In the genomic region with DNA sequence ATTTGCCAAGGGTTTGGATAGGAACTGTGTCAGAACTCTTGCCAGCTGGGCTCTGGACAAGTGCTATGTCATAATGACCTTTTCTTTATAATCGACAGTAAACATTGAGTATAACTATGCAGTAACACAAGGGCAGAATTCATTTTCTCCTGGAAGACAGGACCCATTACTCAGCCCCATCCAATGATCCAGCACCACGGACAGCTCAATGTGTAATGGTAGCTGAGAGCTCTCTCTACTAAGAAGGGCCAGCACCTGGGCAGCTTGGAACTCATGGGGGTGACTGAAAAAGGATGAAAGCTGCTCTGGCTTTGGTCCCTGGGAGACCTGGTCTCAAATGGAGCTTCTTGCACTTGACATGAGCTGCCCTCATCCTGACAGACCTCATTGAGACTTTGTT, we compare ENCODE assay signal across 13 cellular contexts.
DNase-seq lines count a peak whose midpoint lies in the region; ATAC-seq and TF ChIP-seq lines count a peak whose summit lies in the region.
"Had no signal": no experiment of that assay in that cellular context is flagged by ENCODE, and none has a peak within 500 bp of the region (broad histone marks: within the 10 kb centered on the region; RNA-seq: fewer than 3 reads in every experiment).

No MANE protein-coding gene starts in this region.

- H3K4me1 ChIP-seq in SJCRH30 (no peaks in the 10 kb centered on the region), hepatocyte (ENCODE audit: insufficient read depth) (no peaks in the 10 kb centered on the region), vagina (no peaks in the 10 kb centered on the region), heart left ventricle (peaks cover 0 to 5% (median 0%) of the 10 kb centered on the region in 12 donors)
- H3K4me1 ChIP-seq: left ventricle myocardium inferior had no signal

- H3K36me3 ChIP-seq in SJCRH30 (no peaks in the 10 kb centered on the region), hepatocyte (replicated peaks; ENCODE audit: insufficient read depth, low read depth) (no peaks in the 10 kb centered on the region), vagina (no peaks in the 10 kb centered on the region), heart left ventricle (no peaks in the 10 kb centered on the region)
- H3K36me3 ChIP-seq: left ventricle myocardium inferior had no signal

- H4K20me1 ChIP-seq in hepatocyte (ENCODE audit: insufficient read depth, poor library complexity, severe bottlenecking): no peaks in the 10 kb centered on the region

- no peaks in the 10 kb centered on the region for H3K79me2 ChIP-seq in hepatocyte

- ATAC-seq in heart left ventricle: no peak
- ATAC-seq: activated naive CD4-positive, alpha-beta T cell treated with anti-CD3 and anti-CD28 coated beads, Interleukin-2, amount 50 U/mL, for 72 hours had no signal

- H3K9me2 ChIP-seq in hepatocyte (replicated peaks; ENCODE audit: insufficient read depth): no peaks in the 10 kb centered on the region

- H3K9me3 ChIP-seq in SJCRH30 (replicated peaks) (no peaks in the 10 kb centered on the region), hepatocyte (ENCODE audit: low read depth) (no peaks in the 10 kb centered on the region), vagina (no peaks in the 10 kb centered on the region), heart left ventricle (no peaks in the 10 kb centered on the region)
- H3K9me3 ChIP-seq: left ventricle myocardium inferior had no signal

- H3K27ac ChIP-seq in SJCRH30 (no peak overlapping the region), hepatocyte (no peak overlapping the region), vagina (no peak overlapping the region), heart left ventricle (no peak overlapping the region)
- H3K27ac ChIP-seq: left ventricle myocardium inferior had no signal

- intact Hi-C loops in vagina (cut with DNase I): no loop called here
- intact Hi-C loops in heart left ventricle (cut with DNase I): no loop called here

- H3K27me3 ChIP-seq in SJCRH30 (no peaks in the 10 kb centered on the region), hepatocyte (no peaks in the 10 kb centered on the region), vagina (no peaks in the 10 kb centered on the region), heart left ventricle (no peaks in the 10 kb centered on the region)

- TF ChIP-seq POLR2A in vagina (IDR thresholded peaks at IDR 0.05) (no peak), heart left ventricle (IDR thresholded peaks at IDR 0.05) (no peak)

- H2AFZ ChIP-seq in hepatocyte: no peak overlapping the region

- WGBS in hepatocyte (ENCODE audit: low lambda C conversion rate, missing lambda C conversion rate): 41% methylated on average over 2 of the region's 2 CpGs
- 34 to 45% (median 38%) methylated on average over 2 of the region's 2 CpGs for WGBS in heart left ventricle, 4 donors

- DNase-seq in AG08396 (ENCODE audit: low spot score) (peak; percentile 5), HK-2 (ENCODE audit: unreplicated experiment) (peak; percentile 43), SJCRH30 (peak; percentile 73 to 89), hepatocyte (ENCODE audit: low spot score) (peak; percentile 26), vagina (ENCODE audit: extremely low spot score in 2 of 2) (no peak), NCI-H2107 (lab: John Stamatoyannopoulos, UW) (no peak), D341Med (ENCODE audit: low spot score) (no peak), heart left ventricle (no peak)
- DNase-seq: cortex of kidney, GOT3, left ventricle myocardium inferior, NCI-H69 had no signal

- H3K4me3 ChIP-seq in SJCRH30 (no peak overlapping the region), hepatocyte (no peak overlapping the region), vagina (no peak overlapping the region), heart left ventricle (no peak overlapping the region)
- H3K4me3 ChIP-seq: left ventricle myocardium inferior had no signal

- TF ChIP-seq CTCF in hepatocyte (IDR thresholded peaks at IDR 0.05; ENCODE audit: poor library complexity): no peak
- no peak for TF ChIP-seq CTCF in vagina (IDR thresholded peaks at IDR 0.05)
- TF ChIP-seq CTCF in heart left ventricle (IDR thresholded peaks at IDR 0.05): no peak

- no peak overlapping the region for H3K4me2 ChIP-seq in hepatocyte

Comparison
In these comparisons a context has a peak if more than half of its experiments do, and no peak if none do; other contexts are left out.
1. DNase-seq: peak in AG08396 (single experiment), HK-2 (single experiment), SJCRH30 (2 of 2) and hepatocyte (single experiment); none in vagina (0 of 2), NCI-H2107 (single experiment), D341Med (single experiment) and heart left ventricle (0 of 5).